In genomic region chr7:26880852-26881251, GRCh38 we compare ENCODE assay signal across 24 cellular contexts.
"Had no signal": no experiment of that assay in that cellular context is flagged by ENCODE, and none has a peak within 500 bp of the region (broad histone marks: within the 10 kb centered on the region; RNA-seq: fewer than 3 reads in every experiment).

No MANE protein-coding gene starts in this region.

- H3K27ac ChIP-seq: left ventricle myocardium inferior, ovary, right atrium auricular region, right lobe of liver, tibial nerve, uterus had no signal

- H3K27ac Mint-ChIP-seq: naive thymus-derived CD4-positive, alpha-beta T cell; natural killer cell treated with Interleukin-12 subunit alpha and Interleukin-12 subunit beta and Interleukin-15 and Interleukin-18, amount 100 ng/mL, for 72 hours; progenitor cell of endocrine pancreas; stimulated activated memory B cell treated with anti-CD40 and anti-IgM and Interleukin-4, amounts not matched to agents 10 μg/mL and 1 μg/mL and 100 μg/mL, for 72 hours; stimulated activated naive CD8-positive, alpha-beta T cell treated with anti-CD3 and anti-CD28 coated beads, Interleukin-15, amount 100 ng/mL, for 72 hours; type B pancreatic cell had no signal

- H3K4me3 ChIP-seq: left ventricle myocardium inferior, lung, mucosa of descending colon, ovary, right atrium auricular region, right lobe of liver, smooth muscle cell, tibial nerve, uterus had no signal

- H3K4me1 ChIP-seq: left ventricle myocardium inferior, right atrium auricular region, right lobe of liver, tibial nerve, uterus had no signal

- H3K9me3 ChIP-seq: ovary, right lobe of liver, uterus had no signal

- H3K4me1 Mint-ChIP-seq: naive thymus-derived CD4-positive, alpha-beta T cell; stimulated activated memory B cell treated with anti-CD40 and anti-IgM and Interleukin-4, amounts not matched to agents 10 μg/mL and 1 μg/mL and 100 μg/mL, for 72 hours; stimulated activated naive CD8-positive, alpha-beta T cell treated with anti-CD3 and anti-CD28 coated beads, Interleukin-15, amount 100 ng/mL, for 72 hours had no signal

- H3K4me3 Mint-ChIP-seq: naive thymus-derived CD4-positive, alpha-beta T cell; natural killer cell treated with Interleukin-12 subunit alpha and Interleukin-12 subunit beta and Interleukin-15 and Interleukin-18, amount 100 ng/mL, for 72 hours; stimulated activated memory B cell treated with anti-CD40 and anti-IgM and Interleukin-4, amounts not matched to agents 10 μg/mL and 1 μg/mL and 100 μg/mL, for 72 hours; stimulated activated naive CD8-positive, alpha-beta T cell treated with anti-CD3 and anti-CD28 coated beads, Interleukin-15, amount 100 ng/mL, for 72 hours; type B pancreatic cell had no signal

- H3K4me2 ChIP-seq: smooth muscle cell had no signal

- H3K36me3 ChIP-seq: left ventricle myocardium inferior, ovary, right atrium auricular region, right lobe of liver, tibial nerve, uterus had no signal

- ATAC-seq: mucosa of descending colon; naive thymus-derived CD4-positive, alpha-beta T cell; natural killer cell treated with Interleukin-12 subunit alpha and Interleukin-12 subunit beta and Interleukin-15 and Interleukin-18, amount 100 ng/mL, for 72 hours; right lobe of liver; stimulated activated memory B cell treated with anti-CD40 and anti-IgM and Interleukin-4, amounts not matched to agents 10 μg/mL and 1 μg/mL and 100 μg/mL, for 72 hours; stimulated activated naive CD8-positive, alpha-beta T cell treated with anti-CD3 and anti-CD28 coated beads, Interleukin-15, amount 100 ng/mL, for 72 hours had no signal

- H3K27me3 Mint-ChIP-seq: progenitor cell of endocrine pancreas, type B pancreatic cell had no signal

- H3K36me3 Mint-ChIP-seq: type B pancreatic cell had no signal

- H3K27me3 ChIP-seq: ovary, right atrium auricular region, right lobe of liver, tibial nerve, uterus had no signal

- DNase-seq: islet precursor cell; left ventricle myocardium inferior; mesendoderm; midbrain; mucosa of descending colon; naive thymus-derived CD4-positive, alpha-beta T cell; ovary; right lobe of liver; stimulated activated CD4-positive, alpha-beta T cell treated with anti-CD3 and anti-CD28 coated beads, Interleukin-1b, Interleukin-23, amount 100 ng/mL, for 48 hours; stimulated activated CD4-positive, alpha-beta T cell treated with anti-CD3 and anti-CD28 coated beads, Interleukin-2, amount 100 ng/mL, for 48 hours; stimulated activated CD4-positive, alpha-beta T cell treated with anti-CD3 and anti-CD28 coated beads, Interleukin-4, amount 100 ng/mL, for 4 hours; stimulated activated CD8-positive, alpha-beta memory T cell treated with anti-CD3 and anti-CD28 coated beads, Interleukin-4, amount 100 ng/mL, for 48 hours; stimulated activated naive CD4-positive, alpha-beta T cell treated with Interleukin-2 at 50 U/mL for 16 hours; stimulated activated naive CD8-positive, alpha-beta T cell treated with anti-CD3 and anti-CD28 coated beads, Interleukin-15, amount 100 ng/mL, for 72 hours; substantia nigra; uterus had no signal
